ENCODE assay signal across 24 cellular contexts in the genomic region with DNA sequence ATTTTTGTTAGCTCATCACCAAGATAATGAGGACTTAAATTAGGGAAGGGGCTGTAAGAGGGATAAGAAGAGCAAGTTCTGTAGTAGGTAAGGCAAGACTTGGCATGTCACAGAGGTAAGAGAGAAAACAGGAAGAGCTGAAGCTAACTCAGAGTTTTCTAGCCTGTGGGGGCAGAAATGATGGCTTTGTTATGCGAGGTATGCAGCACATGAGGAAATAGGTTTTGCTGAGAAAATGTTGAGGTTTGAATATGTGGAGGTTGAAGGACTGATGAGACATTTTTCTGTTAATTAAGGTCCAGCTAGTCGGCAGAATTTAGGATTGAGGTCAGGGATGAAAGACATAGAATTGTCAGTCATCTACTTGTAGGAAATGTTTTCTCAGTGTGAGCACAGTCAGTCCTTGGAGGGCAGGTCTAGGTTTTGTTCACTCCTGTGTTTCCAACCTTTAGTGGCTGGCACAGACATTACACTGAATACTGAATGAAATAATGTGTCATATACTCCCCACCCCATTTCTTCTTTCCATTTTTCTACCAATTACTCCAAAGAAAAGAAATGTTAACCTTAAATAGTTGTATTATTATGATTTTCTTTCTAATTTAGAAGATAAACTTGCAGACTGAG.
DNase-seq lines count a peak whose midpoint lies in the region; ATAC-seq, FAIRE-seq and TF ChIP-seq lines count a peak whose summit lies in the region.
"Had no signal": no experiment of that assay in that cellular context is flagged by ENCODE, and none has a peak within 500 bp of the region (broad histone marks: within the 10 kb centered on the region; RNA-seq: fewer than 3 reads in every experiment).

No MANE protein-coding gene starts in this region.

- H3K27ac ChIP-seq in H9 (ENCODE audit: insufficient read length, low read depth, low read length) (no peak overlapping the region), astrocyte (ENCODE audit: low read depth, low read length) (no peak overlapping the region), esophagus squamous epithelium (peak overlapping the region in 3 of 4 donors; percentile 65 to 83 (median 79)), coronary artery (no peak overlapping the region), upper lobe of right lung (no peak overlapping the region)
- H3K27ac ChIP-seq: C4-2B, heart left ventricle, vagina, WERI-Rb-1 had no signal

- no peak overlapping the region for H4K5ac ChIP-seq in H9 (ENCODE audit: insufficient read length, low read depth, low read length)

- H2AK5ac ChIP-seq in H9 (ENCODE audit: insufficient read length, low read length): no peak overlapping the region

- H3K4me1 ChIP-seq in H9 (ENCODE audit: insufficient read depth, low read length) (peaks cover 3% of the 10 kb centered on the region), astrocyte (ENCODE audit: insufficient read depth, low read length) (peaks cover 7% of the 10 kb centered on the region), esophagus squamous epithelium (peaks cover 0 to 44% (median 7%) of the 10 kb centered on the region in 3 donors), upper lobe of right lung (no peaks in the 10 kb centered on the region)
- H3K4me1 ChIP-seq: heart left ventricle had no signal

- H3K4me1 Mint-ChIP-seq in H9: peaks cover 8 to 11% of the 10 kb centered on the region in 2 experiments
- peaks cover 44% of the 10 kb centered on the region for H3K4me1 Mint-ChIP-seq in astrocyte (ENCODE audit: low read depth, unreplicated experiment)
- H3K4me1 Mint-ChIP-seq: immature natural killer cell had no signal

- peaks cover 2% of the 10 kb centered on the region for H3K23me2 ChIP-seq in H9 (ENCODE audit: insufficient read length, low read depth, low read length, poor library complexity, severe bottlenecking)

- no peaks in the 10 kb centered on the region for H3K79me1 ChIP-seq in H9 (ENCODE audit: insufficient read depth, low read depth, low read length, poor library complexity, severe bottlenecking)

- no peak overlapping the region for H2AFZ ChIP-seq in H9 (ENCODE audit: low read length)
- H2AFZ ChIP-seq in astrocyte (ENCODE audit: low read depth, low read length): no peak overlapping the region

- H3K9me3 ChIP-seq in H9 (ENCODE audit: control insufficient read depth, low read depth, low read length): no peaks in the 10 kb centered on the region
- H3K9me3 ChIP-seq in astrocyte (ENCODE audit: insufficient read depth, low read depth, low read length): no peaks in the 10 kb centered on the region
- H3K9me3 ChIP-seq in esophagus squamous epithelium: no peaks in the 10 kb centered on the region
- H3K9me3 ChIP-seq in upper lobe of right lung: no peaks in the 10 kb centered on the region
- H3K9me3 ChIP-seq: heart left ventricle, vagina had no signal

- H3K23ac ChIP-seq in H9 (ENCODE audit: insufficient read length, low read depth, low read length): no peak overlapping the region

- no peak overlapping the region for H3K9ac ChIP-seq in H9 (ENCODE audit: extremely low read depth, insufficient read length, low read length)
- H3K9ac ChIP-seq in astrocyte (ENCODE audit: low read length): no peak overlapping the region

- H3K36me3 ChIP-seq in astrocyte (ENCODE audit: insufficient read depth, low read length) (no peaks in the 10 kb centered on the region), esophagus squamous epithelium (no peaks in the 10 kb centered on the region), upper lobe of right lung (no peaks in the 10 kb centered on the region)
- H3K36me3 ChIP-seq: heart left ventricle, vagina, WERI-Rb-1 had no signal

- no peak for TF ChIP-seq POLR2A in esophagus squamous epithelium (IDR thresholded peaks at IDR 0.05)

- H2BK15ac ChIP-seq in H9 (ENCODE audit: low read depth, low read length): no peak overlapping the region

- ATAC-seq in upper lobe of right lung: no peak
- ATAC-seq: heart left ventricle, Panc1, right cardiac atrium had no signal

- H4K20me1 ChIP-seq in H9 (ENCODE audit: control insufficient read depth, insufficient read depth, insufficient read length) (no peaks in the 10 kb centered on the region), astrocyte (ENCODE audit: insufficient read depth, low read length) (no peaks in the 10 kb centered on the region)

- no peak for FAIRE-seq in astrocyte (lab: Jason Lieb, UNC)

- no peak overlapping the region for H3K56ac ChIP-seq in H9 (ENCODE audit: insufficient read length, low read depth, low read length)

- DNase-seq in H9: no peak
- no peak for DNase-seq in astrocyte (ENCODE audit: low read depth)
- DNase-seq in esophagus squamous epithelium (lab: John Stamatoyannopoulos, UW): no peak
- DNase-seq in renal cortical epithelial cell (ENCODE audit: low read depth): peak; percentile 23
- DNase-seq in ureter (ENCODE audit: low spot score): no peak
- DNase-seq in AG08396 (ENCODE audit: low spot score): no peak
- DNase-seq in coronary artery (ENCODE audit: low spot score): no peak
- DNase-seq in upper lobe of right lung: no peak
- DNase-seq: activated CD4-positive, alpha-beta memory T cell treated with anti-CD3 and anti-CD28 coated beads for 36 hours; activated effector memory CD4-positive, alpha-beta T cell treated with anti-CD3 and anti-CD28 coated beads, Interleukin-2, amount 50 U/mL, for 16 hours; central memory CD4-positive, alpha-beta T cell; effector CD8-positive, alpha-beta T cell; GDM1; heart left ventricle; immature natural killer cell; NCI-H187 treated with DMSO at 0.1 percent for 48 hours; NCI-H226; right cardiac atrium; T-helper 2 cell; WERI-Rb-1 had no signal

- H3K27me3 ChIP-seq in H9 (ENCODE audit: insufficient read depth, low read length): no peaks in the 10 kb centered on the region
- H3K27me3 ChIP-seq in astrocyte (ENCODE audit: insufficient read depth, low read length): no peaks in the 10 kb centered on the region
- H3K27me3 ChIP-seq in esophagus squamous epithelium: no peaks in the 10 kb centered on the region
- H3K27me3 ChIP-seq in upper lobe of right lung: no peaks in the 10 kb centered on the region
- H3K27me3 ChIP-seq: heart left ventricle, vagina had no signal

- WGBS in H9 (ENCODE audit: extremely low coverage, insufficient read length, low lambda C conversion rate): 100% methylated on average over 1 of the region's 2 CpGs
- WGBS in esophagus squamous epithelium, 2 donors: 30 to 35% methylated on average over 2 of the region's 2 CpGs

- H3K9me3 Mint-ChIP-seq in H9 (no peaks in the 10 kb centered on the region), astrocyte (ENCODE audit: unreplicated experiment) (no peaks in the 10 kb centered on the region)
- H3K9me3 Mint-ChIP-seq: activated CD4-positive, alpha-beta memory T cell treated with anti-CD3 and anti-CD28 coated beads for 36 hours had no signal

- no peak overlapping the region for H2BK5ac ChIP-seq in H9 (ENCODE audit: insufficient read length, low read length)

- H3K79me2 ChIP-seq in H9 (ENCODE audit: insufficient read depth, low read length) (no peaks in the 10 kb centered on the region; the same call in 1 of the 2 replicates), astrocyte (ENCODE audit: insufficient read depth, low read length) (no peaks in the 10 kb centered on the region)

- H3K27ac Mint-ChIP-seq in H9: peak overlapping the region in 2 of 3 experiments; percentile 0 to 4; a peak in 2 of 7 replicates
- H3K27ac Mint-ChIP-seq in astrocyte (ENCODE audit: unreplicated experiment): peak overlapping the region; percentile 49
- H3K27ac Mint-ChIP-seq: activated CD4-positive, alpha-beta memory T cell treated with anti-CD3 and anti-CD28 coated beads for 36 hours; immature natural killer cell had no signal

- H3T11ph ChIP-seq in H9 (ENCODE audit: low read length): no peak overlapping the region

- H4K8ac ChIP-seq in H9 (replicated peaks; ENCODE audit: insufficient read length, low read depth, low read length): no peak overlapping the region

- no peak overlapping the region for H2BK12ac ChIP-seq in H9 (ENCODE audit: insufficient read length, low read depth, low read length)

- no peak overlapping the region for H2BK20ac ChIP-seq in H9 (ENCODE audit: low read depth, low read length, poor library complexity, severe bottlenecking)

- H3K36me3 Mint-ChIP-seq in H9 (ENCODE audit: insufficient read depth in 1 of 3, low read depth in 3 of 3): no peaks in the 10 kb centered on the region
- H3K36me3 Mint-ChIP-seq in astrocyte (ENCODE audit: low read depth, unreplicated experiment): no peaks in the 10 kb centered on the region
- H3K36me3 Mint-ChIP-seq: activated CD4-positive, alpha-beta memory T cell treated with anti-CD3 and anti-CD28 coated beads for 36 hours had no signal

- no peak overlapping the region for H4K91ac ChIP-seq in H9 (ENCODE audit: insufficient read length, low read depth, low read length)

- H2BK120ac ChIP-seq in H9 (ENCODE audit: low read depth, low read length, poor library complexity, severe bottlenecking): no peak overlapping the region

- no peak overlapping the region for H3K4ac ChIP-seq in H9 (ENCODE audit: low read depth, low read length)

- no peak overlapping the region for H3K18ac ChIP-seq in H9 (ENCODE audit: insufficient read length, low read depth, low read length)

- H3K14ac ChIP-seq in H9 (ENCODE audit: insufficient read depth, low read length): no peak overlapping the region

- H3K4me3 ChIP-seq in astrocyte (ENCODE audit: insufficient read depth, low read depth, low read length) (no peak overlapping the region), esophagus squamous epithelium (no peak overlapping the region), coronary artery (no peak overlapping the region), upper lobe of right lung (no peak overlapping the region)
- H3K4me3 ChIP-seq: heart left ventricle, lung, vagina had no signal

- H3K4me2 ChIP-seq in H9 (ENCODE audit: insufficient read depth, insufficient read length, low read length) (no peak overlapping the region), astrocyte (ENCODE audit: low read length) (no peak overlapping the region)

- intact Hi-C loops in esophagus squamous epithelium (cut with DNase I): no loop called here
- intact Hi-C loops in upper lobe of right lung (cut with DNase I): no loop called here

- no peaks in the 10 kb centered on the region for H3K27me3 Mint-ChIP-seq in H9 (ENCODE audit: low read depth)
- no peaks in the 10 kb centered on the region for H3K27me3 Mint-ChIP-seq in astrocyte (ENCODE audit: low read depth, unreplicated experiment)
- H3K27me3 Mint-ChIP-seq: activated CD4-positive, alpha-beta memory T cell treated with anti-CD3 and anti-CD28 coated beads for 36 hours had no signal

- TF ChIP-seq CTCF in H9 (conservative IDR thresholded peaks at IDR 0.05) (no peak), astrocyte (IDR thresholded peaks at IDR 0.05; ENCODE audit: insufficient read depth, low read depth, low read length) (no peak), esophagus squamous epithelium (IDR thresholded peaks at IDR 0.05) (peak in 1 of 6 experiments; percentile 42), coronary artery (IDR thresholded peaks at IDR 0.05) (no peak), upper lobe of right lung (IDR thresholded peaks at IDR 0.05) (no peak)

- H3K4me3 Mint-ChIP-seq in H9 (no peak overlapping the region), astrocyte (ENCODE audit: unreplicated experiment) (no peak overlapping the region)
- H3K4me3 Mint-ChIP-seq: activated CD4-positive, alpha-beta memory T cell treated with anti-CD3 and anti-CD28 coated beads for 36 hours; immature natural killer cell had no signal

Comparison
In these comparisons a context has a peak if more than half of its experiments do, and no peak if none do; other contexts are left out.
1. H3K27ac ChIP-seq: peak in esophagus squamous epithelium (3 of 4); none in H9 (single experiment), astrocyte (single experiment), coronary artery (0 of 2) and upper lobe of right lung (single experiment).